ENCODE assay signal across 1 cellular context in genomic region chr16:89478576-89479221, GRCh38.
TF ChIP-seq lines count a peak whose summit lies in the region.

No MANE protein-coding gene starts in this region.

TF ChIP-seq in HepG2, 621 proteins besides CTCF, POLR2A, EP300 and RAD21 (continued from another document):
- TF ChIP-seq ATF2 (CRISPR knock-in tag; IDR thresholded peaks at IDR 0.05) (peak; percentile 83), ZNF44 (CRISPR knock-in tag; IDR thresholded peaks at IDR 0.05) (0 out of 2 replicates have a peak, but pooled peaks have one; percentile 42), ZSCAN20 (CRISPR knock-in tag; IDR thresholded peaks at IDR 0.05; ENCODE audit: borderline replicate concordance) (no peak), TIGD3 (CRISPR knock-in tag; IDR thresholded peaks at IDR 0.05; ENCODE audit: borderline replicate concordance) (no peak), NCOA1 (CRISPR knock-in tag; IDR thresholded peaks at IDR 0.05) (peak; percentile 73), BHLHE40 (IDR thresholded peaks at IDR 0.05; ENCODE audit: low read length) (no peak), SAFB2 (CRISPR knock-in tag; IDR thresholded peaks at IDR 0.05; ENCODE audit: borderline replicate concordance, low read depth) (no peak), FOXA1 (IDR thresholded peaks at IDR 0.05) (no peak), FOXA1 (CRISPR knock-in tag; IDR thresholded peaks at IDR 0.05) (peak; percentile 62; the same call in 1 of the 2 replicates), ZNF747 (CRISPR knock-in tag; IDR thresholded peaks at IDR 0.05; ENCODE audit: borderline replicate concordance) (no peak), ZNF564 (CRISPR knock-in tag; IDR thresholded peaks at IDR 0.05) (no peak), RAD51 (IDR thresholded peaks at IDR 0.05; ENCODE audit: borderline replicate concordance) (no peak)
- TF ChIP-seq, protein P1, sequence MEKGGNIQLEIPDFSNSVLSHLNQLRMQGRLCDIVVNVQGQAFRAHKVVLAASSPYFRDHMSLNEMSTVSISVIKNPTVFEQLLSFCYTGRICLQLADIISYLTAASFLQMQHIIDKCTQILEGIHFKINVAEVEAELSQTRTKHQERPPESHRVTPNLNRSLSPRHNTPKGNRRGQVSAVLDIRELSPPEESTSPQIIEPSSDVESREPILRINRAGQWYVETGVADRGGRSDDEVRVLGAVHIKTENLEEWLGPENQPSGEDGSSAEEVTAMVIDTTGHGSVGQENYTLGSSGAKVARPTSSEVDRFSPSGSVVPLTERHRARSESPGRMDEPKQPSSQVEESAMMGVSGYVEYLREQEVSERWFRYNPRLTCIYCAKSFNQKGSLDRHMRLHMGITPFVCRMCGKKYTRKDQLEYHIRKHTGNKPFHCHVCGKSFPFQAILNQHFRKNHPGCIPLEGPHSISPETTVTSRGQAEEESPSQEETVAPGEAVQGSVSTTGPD (CRISPR knock-in tag; IDR thresholded peaks at IDR 0.05), result no peak
- TF ChIP-seq, protein P2, sequence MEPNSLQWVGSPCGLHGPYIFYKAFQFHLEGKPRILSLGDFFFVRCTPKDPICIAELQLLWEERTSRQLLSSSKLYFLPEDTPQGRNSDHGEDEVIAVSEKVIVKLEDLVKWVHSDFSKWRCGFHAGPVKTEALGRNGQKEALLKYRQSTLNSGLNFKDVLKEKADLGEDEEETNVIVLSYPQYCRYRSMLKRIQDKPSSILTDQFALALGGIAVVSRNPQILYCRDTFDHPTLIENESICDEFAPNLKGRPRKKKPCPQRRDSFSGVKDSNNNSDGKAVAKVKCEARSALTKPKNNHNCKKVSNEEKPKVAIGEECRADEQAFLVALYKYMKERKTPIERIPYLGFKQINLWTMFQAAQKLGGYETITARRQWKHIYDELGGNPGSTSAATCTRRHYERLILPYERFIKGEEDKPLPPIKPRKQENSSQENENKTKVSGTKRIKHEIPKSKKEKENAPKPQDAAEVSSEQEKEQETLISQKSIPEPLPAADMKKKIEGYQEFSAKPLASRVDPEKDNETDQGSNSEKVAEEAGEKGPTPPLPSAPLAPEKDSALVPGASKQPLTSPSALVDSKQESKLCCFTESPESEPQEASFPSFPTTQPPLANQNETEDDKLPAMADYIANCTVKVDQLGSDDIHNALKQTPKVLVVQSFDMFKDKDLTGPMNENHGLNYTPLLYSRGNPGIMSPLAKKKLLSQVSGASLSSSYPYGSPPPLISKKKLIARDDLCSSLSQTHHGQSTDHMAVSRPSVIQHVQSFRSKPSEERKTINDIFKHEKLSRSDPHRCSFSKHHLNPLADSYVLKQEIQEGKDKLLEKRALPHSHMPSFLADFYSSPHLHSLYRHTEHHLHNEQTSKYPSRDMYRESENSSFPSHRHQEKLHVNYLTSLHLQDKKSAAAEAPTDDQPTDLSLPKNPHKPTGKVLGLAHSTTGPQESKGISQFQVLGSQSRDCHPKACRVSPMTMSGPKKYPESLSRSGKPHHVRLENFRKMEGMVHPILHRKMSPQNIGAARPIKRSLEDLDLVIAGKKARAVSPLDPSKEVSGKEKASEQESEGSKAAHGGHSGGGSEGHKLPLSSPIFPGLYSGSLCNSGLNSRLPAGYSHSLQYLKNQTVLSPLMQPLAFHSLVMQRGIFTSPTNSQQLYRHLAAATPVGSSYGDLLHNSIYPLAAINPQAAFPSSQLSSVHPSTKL (CRISPR knock-in tag; IDR thresholded peaks at IDR 0.05), result peak; percentile 39; the same call in 1 of the 2 replicates
